ENCODE assay signal across 20 cellular contexts in genomic region chr9:121150188-121150587, GRCh38.
"Had no signal": no experiment of that assay in that cellular context is flagged by ENCODE, and none has a peak within 500 bp of the region (broad histone marks: within the 10 kb centered on the region; RNA-seq: fewer than 3 reads in every experiment).

No MANE protein-coding gene starts in this region.

- H3K9me3 ChIP-seq: ascending aorta, colonic mucosa, gastrocnemius medialis, heart right ventricle, left lung, sigmoid colon, tibial artery had no signal

- H3K4me3 ChIP-seq: ascending aorta, colonic mucosa, gastrocnemius medialis, heart right ventricle, left lung, sigmoid colon, tibial artery had no signal

- H3K27ac Mint-ChIP-seq: activated CD4-positive, alpha-beta memory T cell treated with anti-CD3 and anti-CD28 coated beads for 36 hours; activated T-cell treated with anti-CD3 and anti-CD28 coated beads, Interleukin-2, amount 50 U/mL, for 72 hours had no signal

- H3K36me3 ChIP-seq: colonic mucosa had no signal

- DNase-seq: activated CD4-positive, alpha-beta memory T cell treated with anti-CD3 and anti-CD28 coated beads for 36 hours; activated CD8-positive, alpha-beta memory T cell treated with anti-CD3 and anti-CD28 coated beads, Interleukin-2, amount 50 U/mL, for 4 hours; activated gamma-delta T cell treated with Interleukin-2 at 50 U/mL for 16 hours; activated T-cell treated with anti-CD3 and anti-CD28 coated beads, Interleukin-2, amount 50 U/mL, for 72 hours; colonic mucosa; gastrocnemius medialis; heart right ventricle; left lung; midbrain; occipital lobe; posterior cingulate gyrus; sigmoid colon; stimulated activated CD4-positive, alpha-beta T cell treated with anti-CD3 and anti-CD28 coated beads, Interleukin-4, amount 100 ng/mL, for 4 hours; stimulated activated naive CD4-positive, alpha-beta T cell; substantia nigra; T-helper 2 cell; tibial artery; WERI-Rb-1 had no signal

- H3K9me3 Mint-ChIP-seq: activated CD4-positive, alpha-beta memory T cell treated with anti-CD3 and anti-CD28 coated beads for 36 hours; activated T-cell treated with anti-CD3 and anti-CD28 coated beads, Interleukin-2, amount 50 U/mL, for 72 hours; central memory CD8-positive, alpha-beta T cell had no signal

- H3K27ac ChIP-seq: ascending aorta, colonic mucosa, gastrocnemius medialis, heart right ventricle, sigmoid colon, tibial artery, WERI-Rb-1 had no signal

- H3K27me3 Mint-ChIP-seq: activated CD4-positive, alpha-beta memory T cell treated with anti-CD3 and anti-CD28 coated beads for 36 hours; central memory CD8-positive, alpha-beta T cell had no signal

- H3K4me3 Mint-ChIP-seq: activated CD4-positive, alpha-beta memory T cell treated with anti-CD3 and anti-CD28 coated beads for 36 hours; activated T-cell treated with anti-CD3 and anti-CD28 coated beads, Interleukin-2, amount 50 U/mL, for 72 hours; central memory CD8-positive, alpha-beta T cell had no signal

- ATAC-seq: gastrocnemius medialis, left lung had no signal

- H3K4me1 ChIP-seq: ascending aorta, colonic mucosa, gastrocnemius medialis, sigmoid colon, tibial artery had no signal

- H3K27me3 ChIP-seq: ascending aorta, colonic mucosa, gastrocnemius medialis, heart right ventricle, left lung, sigmoid colon, tibial artery had no signal
